2 cellular contexts compared by ENCODE assay signal in the genomic region with DNA sequence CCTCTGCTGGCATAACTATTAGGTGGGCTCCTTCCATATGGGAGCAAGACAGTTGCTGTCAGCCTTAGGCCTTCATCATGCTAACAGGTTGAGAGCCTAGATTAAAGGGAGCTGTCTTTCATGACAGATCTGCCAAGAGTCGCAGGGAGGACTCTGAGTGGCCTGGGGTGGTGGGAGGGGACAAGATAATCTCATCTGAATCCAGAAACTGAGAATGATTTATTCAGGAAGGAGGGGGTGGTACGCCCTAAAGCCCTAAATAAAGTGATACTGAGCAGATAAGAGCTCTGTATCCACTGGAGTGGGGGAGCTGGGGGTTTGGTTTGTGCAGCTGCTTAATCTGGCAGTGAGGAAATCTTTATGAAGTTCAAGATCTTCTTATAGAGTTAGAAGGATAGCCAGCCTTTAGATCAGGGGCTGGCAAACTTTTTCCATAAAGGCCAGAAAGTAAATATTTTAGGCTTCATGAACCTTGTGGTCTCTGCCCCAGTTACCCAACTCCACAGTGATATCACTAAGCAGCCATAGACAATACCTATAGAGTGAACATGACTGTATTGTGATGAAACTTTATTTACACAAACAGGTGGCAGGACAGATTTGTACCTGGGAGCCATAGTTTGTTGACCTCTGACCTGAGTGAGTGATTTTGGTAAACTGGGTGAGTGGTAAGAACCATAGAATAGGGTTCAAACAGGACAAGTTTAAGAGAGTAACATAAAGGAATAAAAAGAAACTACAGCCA.
TF ChIP-seq lines count a peak whose summit lies in the region.

No MANE protein-coding gene starts in this region.

TF ChIP-seq in SK-N-SH, 30 proteins besides CTCF, POLR2A, EP300 and RAD21 (continued from another document):
- TF ChIP-seq, protein P1, sequence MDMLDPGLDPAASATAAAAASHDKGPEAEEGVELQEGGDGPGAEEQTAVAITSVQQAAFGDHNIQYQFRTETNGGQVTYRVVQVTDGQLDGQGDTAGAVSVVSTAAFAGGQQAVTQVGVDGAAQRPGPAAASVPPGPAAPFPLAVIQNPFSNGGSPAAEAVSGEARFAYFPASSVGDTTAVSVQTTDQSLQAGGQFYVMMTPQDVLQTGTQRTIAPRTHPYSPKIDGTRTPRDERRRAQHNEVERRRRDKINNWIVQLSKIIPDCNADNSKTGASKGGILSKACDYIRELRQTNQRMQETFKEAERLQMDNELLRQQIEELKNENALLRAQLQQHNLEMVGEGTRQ (IDR thresholded peaks at IDR 0.05; ENCODE audit: borderline replicate concordance, low read depth, low read length): no peak
- TF ChIP-seq NRF1 (IDR thresholded peaks at IDR 0.05; ENCODE audit: low read depth, low read length) (no peak), TCF12 (IDR thresholded peaks at IDR 0.05) (no peak), USF1 (IDR thresholded peaks at IDR 0.05; ENCODE audit: borderline replicate concordance, low read depth) (no peak), RXRA (IDR thresholded peaks at IDR 0.05; ENCODE audit: borderline replicate concordance, low read depth) (no peak), RCOR1 (IDR thresholded peaks at IDR 0.05; ENCODE audit: low read length) (no peak), IRF3 (IDR thresholded peaks at IDR 0.05; ENCODE audit: low read depth, low read length) (no peak)

TF ChIP-seq in SK-N-SH treated with all-trans-retinoic acid at 6 μM for 48 hours, 23 proteins besides CTCF, POLR2A, EP300 and RAD21 (continued from another document):
- TF ChIP-seq PATZ1 (CRISPR knock-in tag; IDR thresholded peaks at IDR 0.05; ENCODE audit: borderline replicate concordance) (no peak), GLIS3 (CRISPR knock-in tag; IDR thresholded peaks at IDR 0.05) (no peak), ARNTL (CRISPR knock-in tag; IDR thresholded peaks at IDR 0.05; ENCODE audit: borderline replicate concordance, low read depth) (no peak), ZNF565 (CRISPR knock-in tag; conservative IDR thresholded peaks at IDR 0.05; ENCODE audit: low read depth) (no peak), ZNF8 (CRISPR knock-in tag; IDR thresholded peaks at IDR 0.05) (no peak), TOX (CRISPR knock-in tag; IDR thresholded peaks at IDR 0.05; ENCODE audit: borderline replicate concordance) (no peak), BACH2 (CRISPR knock-in tag; IDR thresholded peaks at IDR 0.05; ENCODE audit: borderline replicate concordance) (no peak), ISL1 (CRISPR knock-in tag; IDR thresholded peaks at IDR 0.05) (no peak), SNAI2 (CRISPR knock-in tag; IDR thresholded peaks at IDR 0.05) (no peak), ESRRG (CRISPR knock-in tag; IDR thresholded peaks at IDR 0.05) (no peak), TCF4 (CRISPR knock-in tag; IDR thresholded peaks at IDR 0.05; ENCODE audit: borderline replicate concordance) (no peak), ZFP30 (CRISPR knock-in tag; IDR thresholded peaks at IDR 0.05) (no peak), ZFP3 (CRISPR knock-in tag; IDR thresholded peaks at IDR 0.05) (no peak), RARB (CRISPR knock-in tag; IDR thresholded peaks at IDR 0.05) (no peak)
- TF ChIP-seq, protein P2, sequence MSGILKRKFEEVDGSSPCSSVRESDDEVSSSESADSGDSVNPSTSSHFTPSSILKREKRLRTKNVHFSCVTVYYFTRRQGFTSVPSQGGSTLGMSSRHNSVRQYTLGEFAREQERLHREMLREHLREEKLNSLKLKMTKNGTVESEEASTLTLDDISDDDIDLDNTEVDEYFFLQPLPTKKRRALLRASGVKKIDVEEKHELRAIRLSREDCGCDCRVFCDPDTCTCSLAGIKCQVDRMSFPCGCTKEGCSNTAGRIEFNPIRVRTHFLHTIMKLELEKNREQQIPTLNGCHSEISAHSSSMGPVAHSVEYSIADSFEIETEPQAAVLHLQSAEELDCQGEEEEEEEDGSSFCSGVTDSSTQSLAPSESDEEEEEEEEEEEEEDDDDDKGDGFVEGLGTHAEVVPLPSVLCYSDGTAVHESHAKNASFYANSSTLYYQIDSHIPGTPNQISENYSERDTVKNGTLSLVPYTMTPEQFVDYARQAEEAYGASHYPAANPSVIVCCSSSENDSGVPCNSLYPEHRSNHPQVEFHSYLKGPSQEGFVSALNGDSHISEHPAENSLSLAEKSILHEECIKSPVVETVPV (CRISPR knock-in tag; IDR thresholded peaks at IDR 0.05): no peak
- TF ChIP-seq, protein P3, sequence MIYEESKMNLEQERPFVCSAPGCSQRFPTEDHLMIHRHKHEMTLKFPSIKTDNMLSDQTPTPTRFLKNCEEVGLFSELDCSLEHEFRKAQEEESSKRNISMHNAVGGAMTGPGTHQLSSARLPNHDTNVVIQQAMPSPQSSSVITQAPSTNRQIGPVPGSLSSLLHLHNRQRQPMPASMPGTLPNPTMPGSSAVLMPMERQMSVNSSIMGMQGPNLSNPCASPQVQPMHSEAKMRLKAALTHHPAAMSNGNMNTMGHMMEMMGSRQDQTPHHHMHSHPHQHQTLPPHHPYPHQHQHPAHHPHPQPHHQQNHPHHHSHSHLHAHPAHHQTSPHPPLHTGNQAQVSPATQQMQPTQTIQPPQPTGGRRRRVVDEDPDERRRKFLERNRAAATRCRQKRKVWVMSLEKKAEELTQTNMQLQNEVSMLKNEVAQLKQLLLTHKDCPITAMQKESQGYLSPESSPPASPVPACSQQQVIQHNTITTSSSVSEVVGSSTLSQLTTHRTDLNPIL (CRISPR knock-in tag; IDR thresholded peaks at IDR 0.05; ENCODE audit: low read depth): no peak
- TF ChIP-seq, protein P4, sequence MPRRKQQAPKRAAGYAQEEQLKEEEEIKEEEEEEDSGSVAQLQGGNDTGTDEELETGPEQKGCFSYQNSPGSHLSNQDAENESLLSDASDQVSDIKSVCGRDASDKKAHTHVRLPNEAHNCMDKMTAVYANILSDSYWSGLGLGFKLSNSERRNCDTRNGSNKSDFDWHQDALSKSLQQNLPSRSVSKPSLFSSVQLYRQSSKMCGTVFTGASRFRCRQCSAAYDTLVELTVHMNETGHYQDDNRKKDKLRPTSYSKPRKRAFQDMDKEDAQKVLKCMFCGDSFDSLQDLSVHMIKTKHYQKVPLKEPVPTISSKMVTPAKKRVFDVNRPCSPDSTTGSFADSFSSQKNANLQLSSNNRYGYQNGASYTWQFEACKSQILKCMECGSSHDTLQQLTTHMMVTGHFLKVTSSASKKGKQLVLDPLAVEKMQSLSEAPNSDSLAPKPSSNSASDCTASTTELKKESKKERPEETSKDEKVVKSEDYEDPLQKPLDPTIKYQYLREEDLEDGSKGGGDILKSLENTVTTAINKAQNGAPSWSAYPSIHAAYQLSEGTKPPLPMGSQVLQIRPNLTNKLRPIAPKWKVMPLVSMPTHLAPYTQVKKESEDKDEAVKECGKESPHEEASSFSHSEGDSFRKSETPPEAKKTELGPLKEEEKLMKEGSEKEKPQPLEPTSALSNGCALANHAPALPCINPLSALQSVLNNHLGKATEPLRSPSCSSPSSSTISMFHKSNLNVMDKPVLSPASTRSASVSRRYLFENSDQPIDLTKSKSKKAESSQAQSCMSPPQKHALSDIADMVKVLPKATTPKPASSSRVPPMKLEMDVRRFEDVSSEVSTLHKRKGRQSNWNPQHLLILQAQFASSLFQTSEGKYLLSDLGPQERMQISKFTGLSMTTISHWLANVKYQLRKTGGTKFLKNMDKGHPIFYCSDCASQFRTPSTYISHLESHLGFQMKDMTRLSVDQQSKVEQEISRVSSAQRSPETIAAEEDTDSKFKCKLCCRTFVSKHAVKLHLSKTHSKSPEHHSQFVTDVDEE (CRISPR knock-in tag; IDR thresholded peaks at IDR 0.05): no peak
